Comparison of ENCODE assay signal across 31 cellular contexts in genomic region chr16:51940183-51940582, GRCh38.
"Had no signal": no experiment of that assay in that cellular context is flagged by ENCODE, and none has a peak within 500 bp of the region (broad histone marks: within the 10 kb centered on the region; RNA-seq: fewer than 3 reads in every experiment).

No MANE protein-coding gene starts in this region.

- H3K36me3 Mint-ChIP-seq: activated naive CD4-positive, alpha-beta T cell treated with anti-CD3 and anti-CD28 coated beads, Interleukin-2, amount 50 U/mL, for 24 hours; activated naive CD8-positive, alpha-beta T cell treated with anti-CD3 and anti-CD28 coated beads, Interleukin-2, amount 10 ng/mL, durations not matched to agents 7 days and 5 days; T-cell had no signal

- H3K4me1 ChIP-seq: ascending aorta, SJSA1 had no signal

- H3K4me2 ChIP-seq: KMS-11, SK-N-SH had no signal

- H3K36me3 ChIP-seq: ascending aorta, cardiac muscle cell, SJSA1 had no signal

- H3K27ac Mint-ChIP-seq: activated B cell treated with CpG ODN at 0.5 μM for 24 hours; activated CD8-positive, alpha-beta T cell treated with anti-CD3 and anti-CD28 coated beads, Interleukin-2, amount 10 ng/mL, durations not matched to agents 7 days and 5 days; activated naive CD4-positive, alpha-beta T cell treated with anti-CD3 and anti-CD28 coated beads, Interleukin-2, amount 50 U/mL, for 24 hours; activated naive CD8-positive, alpha-beta T cell treated with anti-CD3 and anti-CD28 coated beads, Interleukin-2, amount 10 ng/mL, durations not matched to agents 7 days and 5 days; activated T-cell treated with anti-CD3 and anti-CD28 coated beads, Interleukin-2, amount 50 U/mL, for 24 hours; activated T-helper 2 cell treated with anti-CD3 and anti-CD28 coated beads, Interferon-gamma antibody, Interleukin-2, Interleukin-4, amounts not matched to agents 10 μg/mL and 5 μg/mL and 100 μg/mL, durations not matched to agents 14 hours and 24 hours and 36 hours; T-cell; T-helper 17 cell had no signal

- H3K27ac ChIP-seq: ascending aorta, cardiac muscle cell, KMS-11, SJSA1, VCaP had no signal

- H3K9ac ChIP-seq: KMS-11, SK-N-SH had no signal

- ATAC-seq: activated CD8-positive, alpha-beta T cell treated with anti-CD3 and anti-CD28 coated beads, Interleukin-2, amount 10 ng/mL, durations not matched to agents 7 days and 5 days; Panc1; T-cell; T-helper 17 cell had no signal

- H3K4me3 Mint-ChIP-seq: activated B cell treated with CpG ODN at 0.5 μM for 24 hours; activated CD8-positive, alpha-beta T cell treated with anti-CD3 and anti-CD28 coated beads, Interleukin-2, amount 10 ng/mL, durations not matched to agents 7 days and 5 days; activated naive CD4-positive, alpha-beta T cell treated with anti-CD3 and anti-CD28 coated beads, Interleukin-2, amount 50 U/mL, for 24 hours; activated naive CD8-positive, alpha-beta T cell treated with anti-CD3 and anti-CD28 coated beads, Interleukin-2, amount 10 ng/mL, durations not matched to agents 7 days and 5 days; activated T-cell treated with anti-CD3 and anti-CD28 coated beads, Interleukin-2, amount 50 U/mL, for 24 hours; central memory CD8-positive, alpha-beta T cell; T-cell; T-helper 17 cell had no signal

- H3K27me3 ChIP-seq: ascending aorta, cardiac muscle cell, SJSA1 had no signal

- DNase-seq: activated B cell treated with CpG ODN at 0.5 μM for 24 hours; activated CD4-positive, alpha-beta T cell treated with anti-CD3 and anti-CD28 coated beads for 48 hours; activated CD4-positive, alpha-beta T cell treated with anti-CD3 and anti-CD28 coated beads, Interleukin-2, amount 50 U/mL, for 4 hours; activated CD4-positive, CD25-positive, alpha-beta regulatory T cell treated with anti-CD3 and anti-CD28 coated beads, Interleukin-2, amount 50 U/mL, for 72 hours; activated CD8-positive, alpha-beta T cell treated with anti-CD3 and anti-CD28 coated beads, Interleukin-2, amount 10 ng/mL, durations not matched to agents 7 days and 5 days; activated gamma-delta T cell; activated naive CD4-positive, alpha-beta T cell treated with Interleukin-2 at 50 U/mL for 16 hours; activated naive CD8-positive, alpha-beta T cell treated with anti-CD3 and anti-CD28 coated beads, Interleukin-2, amount 10 ng/mL, durations not matched to agents 7 days and 5 days; activated T-cell treated with anti-CD3 and anti-CD28 coated beads, Interleukin-2, amount 50 U/mL, for 24 hours; MM.1S; MV-4-11; NCI-H1436 treated with DMSO at 0.1 percent for 48 hours; NCI-H187; NCI-H2029 treated with DMSO at 0.1 percent for 48 hours; NCI-H2107; NCI-H226; NCI-H446 treated with DMSO at 0.1 percent for 48 hours; RPMI8226; SHP77 treated with DMSO at 0.1 percent for 48 hours; T-cell; T-helper 17 cell had no signal

- H3K27me3 Mint-ChIP-seq: activated B cell treated with CpG ODN at 0.5 μM for 24 hours; activated naive CD4-positive, alpha-beta T cell treated with anti-CD3 and anti-CD28 coated beads, Interleukin-2, amount 50 U/mL, for 24 hours; activated naive CD8-positive, alpha-beta T cell treated with anti-CD3 and anti-CD28 coated beads, Interleukin-2, amount 10 ng/mL, durations not matched to agents 7 days and 5 days; activated T-cell treated with anti-CD3 and anti-CD28 coated beads, Interleukin-2, amount 50 U/mL, for 24 hours; central memory CD8-positive, alpha-beta T cell; T-cell; T-helper 17 cell had no signal

- H3K4me3 ChIP-seq: ascending aorta, cardiac muscle cell, SJSA1 had no signal

- H3K4me1 Mint-ChIP-seq: activated B cell treated with CpG ODN at 0.5 μM for 24 hours; activated naive CD4-positive, alpha-beta T cell treated with anti-CD3 and anti-CD28 coated beads, Interleukin-2, amount 50 U/mL, for 24 hours; activated naive CD8-positive, alpha-beta T cell treated with anti-CD3 and anti-CD28 coated beads, Interleukin-2, amount 10 ng/mL, durations not matched to agents 7 days and 5 days; central memory CD8-positive, alpha-beta T cell; T-cell; T-helper 17 cell had no signal

- H3K9me3 Mint-ChIP-seq: activated naive CD4-positive, alpha-beta T cell treated with anti-CD3 and anti-CD28 coated beads, Interleukin-2, amount 50 U/mL, for 24 hours; activated naive CD8-positive, alpha-beta T cell treated with anti-CD3 and anti-CD28 coated beads, Interleukin-2, amount 10 ng/mL, durations not matched to agents 7 days and 5 days had no signal

- H3K9me3 ChIP-seq: ascending aorta, SK-N-SH had no signal
